ENCODE assay signal across 1 cellular context in genomic region chr17:1591474-1592090, GRCh38.
TF ChIP-seq lines count a peak whose summit lies in the region.

No MANE protein-coding gene starts in this region.

TF ChIP-seq in IMR-90, 13 proteins besides CTCF, POLR2A, EP300 and RAD21:
- TF ChIP-seq MAFK (IDR thresholded peaks at IDR 0.05; ENCODE audit: low read depth, low read length) (no peak), CHD1 (IDR thresholded peaks at IDR 0.05; ENCODE audit: low read depth, low read length) (no peak), RFX5 (IDR thresholded peaks at IDR 0.05; ENCODE audit: low read depth, low read length) (no peak), ELK1 (IDR thresholded peaks at IDR 0.05; ENCODE audit: borderline replicate concordance, low read depth, low read length) (no peak), MAZ (IDR thresholded peaks at IDR 0.05; ENCODE audit: borderline replicate concordance, low read depth, low read length) (no peak), BHLHE40 (IDR thresholded peaks at IDR 0.05; ENCODE audit: low read depth, low read length) (no peak), USF2 (IDR thresholded peaks at IDR 0.05; ENCODE audit: low read depth, low read length) (no peak), SMC3 (IDR thresholded peaks at IDR 0.05; ENCODE audit: low read depth, low read length) (no peak), CEBPB (IDR thresholded peaks at IDR 0.05; ENCODE audit: low read depth, low read length) (no peak), FOS (IDR thresholded peaks at IDR 0.05; ENCODE audit: low read depth, low read length) (no peak), NFE2L2 (IDR thresholded peaks at IDR 0.05; ENCODE audit: low read depth, low read length) (no peak), MXI1 (IDR thresholded peaks at IDR 0.05; ENCODE audit: borderline replicate concordance, low read depth, low read length) (no peak)
TF ChIP-seq in IMR-90: peak in this region for 0.
